In the genomic region with DNA sequence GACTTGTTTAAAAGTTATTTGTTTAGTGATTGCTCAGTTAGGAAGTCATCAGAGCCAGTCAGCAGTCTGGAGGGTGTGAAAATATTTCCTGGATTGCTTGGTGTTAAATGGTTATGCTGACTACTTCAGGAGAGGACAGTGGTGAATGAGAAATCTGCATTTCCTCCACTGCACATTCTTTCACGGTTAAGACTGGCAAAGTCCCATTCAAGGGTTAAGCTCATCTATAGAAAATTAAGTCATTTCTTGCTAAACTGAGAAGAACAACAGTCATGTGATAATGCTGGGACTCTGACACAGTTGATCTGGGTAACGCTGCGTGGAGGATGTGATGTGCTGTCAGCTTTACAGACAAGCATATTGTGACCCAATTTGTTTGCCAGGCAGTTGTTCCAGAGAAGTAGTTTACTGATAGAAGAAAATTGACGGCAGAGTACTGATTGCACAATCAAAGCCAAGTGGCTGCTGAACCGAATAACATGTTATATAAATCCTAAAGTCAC, we compare ENCODE assay signal across 11 cellular contexts.
A peak's percentile ranks its signal among the peaks of the same experiment; 100 is the strongest.
DNase-seq lines count a peak whose midpoint lies in the region.
"Had no signal": no experiment of that assay in that cellular context is flagged by ENCODE, and none has a peak within 500 bp of the region (broad histone marks: within the 10 kb centered on the region; RNA-seq: fewer than 3 reads in every experiment).

No MANE protein-coding gene starts in this region.

- peak; percentile 30 for DNase-seq in stimulated activated CD4-positive, alpha-beta T cell treated with anti-CD3 and anti-CD28 coated beads, Interleukin-1b, Interleukin-23, amount 100 ng/mL, for 48 hours
- no peak for DNase-seq in stimulated activated CD4-positive, alpha-beta T cell treated with anti-CD3 and anti-CD28 coated beads, Interleukin-2, amount 100 ng/mL, for 24 hours
- DNase-seq in epithelial cell of prostate (ENCODE audit: low read depth, low spot score) (no peak), midbrain (lab: John Stamatoyannopoulos, UW) (peak; percentile 37), HT-29 (ENCODE audit: low spot score) (no peak), mesenteric fat pad (ENCODE audit: low spot score) (no peak), NCI-H1930 (lab: John Stamatoyannopoulos, UW) (no peak)
- DNase-seq in activated CD4-positive, CD25-positive, alpha-beta regulatory T cell treated with anti-CD3 and anti-CD28 coated beads, Interleukin-2, amount 50 U/mL, for 72 hours = no peak
- DNase-seq: activated naive CD8-positive, alpha-beta T cell treated with anti-CD3 and anti-CD28 coated beads, Interleukin-2, amount 10 ng/mL, durations not matched to agents 7 days and 5 days; NCI-H1092 treated with DMSO at 0.1 percent for 48 hours had no signal

- peak overlapping the region; percentile 77 for H3K27ac ChIP-seq in epithelial cell of prostate
- H3K27ac ChIP-seq: C4-2B had no signal

Comparison
In these comparisons a context has a peak if more than half of its experiments do, and no peak if none do; other contexts are left out.
1. DNase-seq: peak in stimulated activated CD4-positive, alpha-beta T cell treated with anti-CD3 and anti-CD28 coated beads, Interleukin-1b, Interleukin-23, amount 100 ng/mL, for 48 hours (single experiment) and midbrain (single experiment); none in stimulated activated CD4-positive, alpha-beta T cell treated with anti-CD3 and anti-CD28 coated beads, Interleukin-2, amount 100 ng/mL, for 24 hours (0 of 2), epithelial cell of prostate (single experiment), HT-29 (single experiment), mesenteric fat pad (single experiment), activated CD4-positive, CD25-positive, alpha-beta regulatory T cell treated with anti-CD3 and anti-CD28 coated beads, Interleukin-2, amount 50 U/mL, for 72 hours (single experiment) and NCI-H1930 (0 of 2).